ENCODE assay signal across 24 cellular contexts in the genomic region with DNA sequence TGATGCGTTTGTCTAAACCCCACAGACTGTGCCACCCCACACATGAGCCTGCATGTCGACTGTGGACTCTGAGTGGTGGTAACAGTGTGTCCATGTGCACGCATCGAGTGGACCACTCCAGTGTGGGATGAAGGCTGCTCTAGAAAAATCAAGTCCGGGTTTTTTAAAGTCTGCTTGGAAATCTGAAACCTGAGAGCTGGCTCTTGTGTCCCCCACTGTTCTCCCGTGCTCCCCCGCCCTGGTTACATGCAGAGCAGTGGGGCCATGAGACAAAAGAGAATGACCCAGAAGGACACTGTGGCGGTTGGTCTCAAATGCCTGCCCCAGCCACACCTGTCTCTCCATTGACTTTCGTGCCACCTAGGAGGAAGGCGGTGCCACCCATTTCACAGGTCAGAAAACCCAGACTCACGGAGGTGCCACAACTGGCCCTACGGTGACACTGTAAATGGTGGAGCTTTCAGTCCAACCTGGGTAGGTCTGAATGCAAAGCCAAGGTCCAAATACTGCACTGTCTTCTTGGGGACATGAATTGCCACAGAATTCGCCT. TPM values are rescaled to one million over a fixed set of nuclear protein-coding genes. Genes with fewer than 3 reads are reported as not detected.
DNase-seq lines count a peak whose midpoint lies in the region; ATAC-seq, FAIRE-seq and TF ChIP-seq lines count a peak whose summit lies in the region.
"Had no signal": no experiment of that assay in that cellular context is flagged by ENCODE, and none has a peak within 500 bp of the region (broad histone marks: within the 10 kb centered on the region; RNA-seq: fewer than 3 reads in every experiment).

No MANE protein-coding gene starts in this region.

- no peak overlapping the region for H3K9ac ChIP-seq in kidney (ENCODE audit: low read length in 2 of 2)
- H3K9ac ChIP-seq: BLaER1 had no signal

- DNase-seq in Right ventricle myocardium superior (peak; percentile 21), left ventricle myocardium superior (no peak), kidney (peak; percentile 42), upper lobe of right lung (peak; percentile 47), T1000 (lab: John Stamatoyannopoulos, UW) (no peak), EL (no peak)
- DNase-seq: ACHN; Caco-2; CD4-positive, alpha-beta memory T cell; DMS 273 treated with DMSO at 0.1 percent for 48 hours; DND-41; Karpas-422; MV-4-11; NCI-H1105 treated with DMSO at 0.1 percent for 48 hours; NCI-H187; NCI-H510A; SHP77 treated with DMSO at 0.1 percent for 48 hours; SW 1271 had no signal

- TF ChIP-seq EP300 in Ishikawa (IDR thresholded peaks at IDR 0.05; ENCODE audit: borderline replicate concordance): peak; percentile 39; the same call in 1 of the 2 replicates

- FAIRE-seq in kidney (lab: Jason Lieb, UNC): no peak
- FAIRE-seq: G401.6, GM12892, RCC 7860 had no signal

- H3K4me3 ChIP-seq in kidney (ENCODE audit: low read length in 2 of 2): no peak overlapping the region
- no peak overlapping the region for H3K4me3 ChIP-seq in upper lobe of right lung
- H3K4me3 ChIP-seq: BLaER1, SK-N-MC had no signal

- H3K36me3 ChIP-seq in kidney (ENCODE audit: control insufficient read depth in 1 of 2, insufficient read depth in 2 of 2, low read length in 2 of 2): peaks cover 2 to 5% of the 10 kb centered on the region in 2 donors
- peaks cover 6% of the 10 kb centered on the region for H3K36me3 ChIP-seq in upper lobe of right lung

- TF ChIP-seq CTCF in kidney (IDR thresholded peaks at IDR 0.05; ENCODE audit: borderline replicate concordance, extremely low read depth, insufficient read depth): no peak
- no peak for TF ChIP-seq CTCF in upper lobe of right lung (IDR thresholded peaks at IDR 0.05)

- no peak for ATAC-seq in Right ventricle myocardium superior (ENCODE audit: poor library complexity)
- no peak for ATAC-seq in left ventricle myocardium superior
- ATAC-seq in upper lobe of right lung: no peak

- H3K4me1 ChIP-seq in kidney (ENCODE audit: control insufficient read depth in 1 of 2, insufficient read depth in 1 of 2, low read depth in 1 of 2, low read length in 2 of 2): no peaks in the 10 kb centered on the region
- H3K4me1 ChIP-seq in upper lobe of right lung: no peaks in the 10 kb centered on the region
- H3K4me1 ChIP-seq: Caco-2 had no signal

- no peak for TF ChIP-seq RAD21 in Ishikawa (IDR thresholded peaks at IDR 0.05; ENCODE audit: low read depth)

- no peak overlapping the region for H3K27ac ChIP-seq in kidney (ENCODE audit: low read depth in 2 of 2, low read length in 2 of 2)
- H3K27ac ChIP-seq in upper lobe of right lung: no peak overlapping the region
- H3K27ac ChIP-seq: BLaER1, SK-N-MC had no signal

- H3K9me3 ChIP-seq in kidney (ENCODE audit: control insufficient read depth in 1 of 2, low read length in 2 of 2) (no peaks in the 10 kb centered on the region), upper lobe of right lung (no peaks in the 10 kb centered on the region)
- H3K9me3 ChIP-seq: Caco-2 had no signal

- H3K27me3 ChIP-seq in upper lobe of right lung: no peaks in the 10 kb centered on the region

- intact Hi-C loops in Right ventricle myocardium superior (cut with DNase I) (no loop called here), left ventricle myocardium superior (cut with micrococcal nuclease) (no loop called here), kidney (cut with DNase I) (no loop called here), upper lobe of right lung (cut with DNase I) (no loop called here)

TF ChIP-seq in Ishikawa, 13 proteins besides CTCF, POLR2A, EP300 and RAD21:
- TF ChIP-seq TCF12 (IDR thresholded peaks at IDR 0.05; ENCODE audit: low read depth) (no peak), TAF1 (IDR thresholded peaks at IDR 0.05; ENCODE audit: low read depth) (no peak)
- TF ChIP-seq, protein P1, sequence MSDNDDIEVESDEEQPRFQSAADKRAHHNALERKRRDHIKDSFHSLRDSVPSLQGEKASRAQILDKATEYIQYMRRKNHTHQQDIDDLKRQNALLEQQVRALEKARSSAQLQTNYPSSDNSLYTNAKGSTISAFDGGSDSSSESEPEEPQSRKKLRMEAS (IDR thresholded peaks at IDR 0.05): peak; percentile 25; the same call in 1 of the 2 replicates

RNA-seq across cellular contexts. Expression of a gene that starts 27.3 kb away (rescaled TPM):
- total RNA-seq in Right ventricle myocardium superior (23.0 TPM), left ventricle myocardium superior (19.9 TPM), kidney (24.3 TPM), upper lobe of right lung (26.0 TPM)
- 12.9 TPM for polyA plus RNA-seq in kidney (ENCODE audit: insufficient read depth, low read depth, low replicate concordance)

RNA-seq across cellular contexts. Expression of a gene that starts 37.7 kb away (rescaled TPM):
- total RNA-seq in Right ventricle myocardium superior (3.9 TPM), left ventricle myocardium superior (3.2 TPM), kidney (14.6 TPM), upper lobe of right lung (6.3 TPM)
- polyA plus RNA-seq in kidney (ENCODE audit: insufficient read depth, low read depth, low replicate concordance): 14.4 TPM

Comparison
In these comparisons a context has a peak if more than half of its experiments do, and no peak if none do; other contexts are left out.
1. DNase-seq: peak in Right ventricle myocardium superior (single experiment), kidney (single experiment) and upper lobe of right lung (single experiment); none in left ventricle myocardium superior (single experiment), T1000 (single experiment) and EL (single experiment).